In genomic region chr1:204191481-204191880, GRCh38 we compare ENCODE assay signal across 26 cellular contexts. TPM values are rescaled to one million over a fixed set of nuclear protein-coding genes. Genes with fewer than 3 reads are reported as not detected.
DNase-seq lines count a peak whose midpoint lies in the region; ATAC-seq and TF ChIP-seq lines count a peak whose summit lies in the region.
"Had no signal": no experiment of that assay in that cellular context is flagged by ENCODE, and none has a peak within 500 bp of the region (broad histone marks: within the 10 kb centered on the region; RNA-seq: fewer than 3 reads in every experiment).

No MANE protein-coding gene starts in this region.

- H3K36me3 ChIP-seq in IMR-90 (ENCODE audit: control insufficient read depth, insufficient read depth, low read length) (no peaks in the 10 kb centered on the region), stomach (no peaks in the 10 kb centered on the region), mesenchymal stem cell (ENCODE audit: control insufficient read depth in 1 of 2, insufficient read depth in 2 of 2, low read depth in 1 of 2, low read length in 2 of 2) (no peaks in the 10 kb centered on the region), Karpas-422 (ENCODE audit: insufficient read depth, low read length) (no peaks in the 10 kb centered on the region)
- no peaks in the 10 kb centered on the region for H3K36me3 ChIP-seq in CD4-positive, alpha-beta memory T cell (ENCODE audit: insufficient read depth, low read length)
- H3K36me3 ChIP-seq: HAP-1, WERI-Rb-1 had no signal

- no peak overlapping the region for H3K14ac ChIP-seq in IMR-90 (replicated peaks; ENCODE audit: low read depth, low read length)
- H3K14ac ChIP-seq in mesenchymal stem cell (ENCODE audit: low read length in 2 of 2), result no peak overlapping the region

- peaks cover 29 to 51% of the 10 kb centered on the region in 2 donors for H3K27me3 Mint-ChIP-seq in CD4-positive, alpha-beta memory T cell

- H3K4me1 Mint-ChIP-seq in CD4-positive, alpha-beta memory T cell, result peaks cover 14 to 45% (median 20%) of the 10 kb centered on the region in 4 donors

- ATAC-seq in IMR-90 (ENCODE audit: low read depth), result no peak
- ATAC-seq: stimulated activated effector memory CD8-positive, alpha-beta T cell treated with anti-CD3 and anti-CD28 coated beads, Interleukin-12 subunit alpha, Interleukin-12 subunit beta, amount 100 ng/mL, for 72 hours had no signal

- H3K79me2 ChIP-seq in Karpas-422 (ENCODE audit: low read length), result no peaks in the 10 kb centered on the region

- no peak for TF ChIP-seq RAD21 in IMR-90 (IDR thresholded peaks at IDR 0.05; ENCODE audit: low read length)

- DNase-seq in IMR-90, result no peak
- peak; percentile 79 for DNase-seq in NCI-H446 treated with DMSO at 0.1 percent for 48 hours (lab: John Stamatoyannopoulos, UW)
- peak in 24 of 42 donors; percentile 25 to 75 (median 53) for DNase-seq in head of caudate nucleus
- DNase-seq in stomach, result peak; percentile 55
- DNase-seq in CD4-positive, alpha-beta memory T cell, result no peak
- no peak for DNase-seq in mesenchymal stem cell
- no peak for DNase-seq in Karpas-422
- DNase-seq: activated CD4-positive, alpha-beta T cell treated with anti-CD3 and anti-CD28 coated beads, Interleukin-2, amount 50 U/mL, for 1 hour; activated gamma-delta T cell treated with Interleukin-2 at 50 U/mL for 16 hours; Caco-2; central memory CD4-positive, alpha-beta T cell; EL; foreskin melanocyte; naive B cell; NCI-H2171 treated with DMSO at 0.1 percent for 48 hours; NCI-H748 treated with DMSO at 0.1 percent for 48 hours; OCI-M1; SIG-M5; WERI-Rb-1 had no signal

- H2BK5ac ChIP-seq in IMR-90 (ENCODE audit: low read depth, low read length, poor library complexity, severe bottlenecking) (peak overlapping the region; percentile 11), mesenchymal stem cell (ENCODE audit: low read depth, low read length, poor library complexity, severe bottlenecking) (no peak overlapping the region)

- POLR2A ChIA-PET in IMR-90 (lab: Charles Lee; ENCODE audit: unreplicated experiment), result no interaction called here
- POLR2A ChIA-PET in CD4-positive, alpha-beta memory T cell (lab: Charles Lee; ENCODE audit: partially characterized antibody), result no interaction called here

- H3K9me2 ChIP-seq in Karpas-422 (replicated peaks; ENCODE audit: insufficient read depth, low read length), result no peaks in the 10 kb centered on the region

- no peak overlapping the region for H3K18ac ChIP-seq in IMR-90 (ENCODE audit: low read depth, low read length)
- no peak overlapping the region for H3K18ac ChIP-seq in mesenchymal stem cell (ENCODE audit: low read depth in 1 of 2, low read length in 2 of 2)

- TF ChIP-seq POLR2A in IMR-90 (IDR thresholded peaks at IDR 0.05; ENCODE audit: low read depth, low read length), result no peak
- no peak for TF ChIP-seq POLR2A in stomach (IDR thresholded peaks at IDR 0.05)

- peaks cover 17% of the 10 kb centered on the region for H3K9me1 ChIP-seq in IMR-90 (ENCODE audit: insufficient read depth, low read length)

- dilution Hi-C loops in IMR-90 (cut with HindIII; ENCODE audit: low sequenced_read_pairs, unreplicated experiment), result no loop called here

- no peak for TF ChIP-seq EP300 in stomach (IDR thresholded peaks at IDR 0.05)

- peak overlapping the region; percentile 15; the same call in 1 of the 2 replicates for H2BK120ac ChIP-seq in IMR-90 (ENCODE audit: low read depth, low read length)
- no peak overlapping the region for H2BK120ac ChIP-seq in mesenchymal stem cell (ENCODE audit: low read depth, low read length)

- H4K91ac ChIP-seq in IMR-90 (ENCODE audit: insufficient read depth, low read depth, low read length) (no peak overlapping the region), mesenchymal stem cell (ENCODE audit: low read length) (no peak overlapping the region)

- H4K5ac ChIP-seq in IMR-90 (ENCODE audit: low read depth, low read length), result no peak overlapping the region

- no peak overlapping the region for H3K4me3 ChIP-seq in IMR-90 (ENCODE audit: insufficient read depth, low read depth, low read length)
- no peak overlapping the region for H3K4me3 ChIP-seq in stomach
- no peak overlapping the region for H3K4me3 ChIP-seq in CD4-positive, alpha-beta memory T cell (ENCODE audit: low read length in 2 of 2)
- no peak overlapping the region for H3K4me3 ChIP-seq in mesenchymal stem cell (ENCODE audit: insufficient read depth in 1 of 2, low read depth in 1 of 2, low read length in 2 of 2)
- H3K4me3 ChIP-seq in Karpas-422 (ENCODE audit: low read length), result no peak overlapping the region
- H3K4me3 ChIP-seq: HAP-1 had no signal

- H2AK9ac ChIP-seq in IMR-90 (replicated peaks; ENCODE audit: low read depth, low read length, poor library complexity), result no peak overlapping the region

- H2BK20ac ChIP-seq in IMR-90 (ENCODE audit: low read depth, low read length), result 0 out of 2 replicates have a peak overlapping the region, but pooled peaks have one; percentile 32

- H3K4me2 ChIP-seq in IMR-90 (ENCODE audit: low read depth, low read length), result no peak overlapping the region
- H3K4me2 ChIP-seq in mesenchymal stem cell (ENCODE audit: low read length, poor library complexity, severe bottlenecking), result no peak overlapping the region
- H3K4me2 ChIP-seq in Karpas-422 (ENCODE audit: low read depth, low read length, poor library complexity, severe bottlenecking), result no peak overlapping the region

- H2AK5ac ChIP-seq in IMR-90 (ENCODE audit: low read depth, low read length) (no peak overlapping the region), mesenchymal stem cell (ENCODE audit: low read length, severe bottlenecking) (no peak overlapping the region)

- no TSS peak for BruUV-seq in IMR-90 (replicated peaks; lab: Mats Ljungman, UMichigan)

- no peak for TF ChIP-seq CTCF in IMR-90 (conservative IDR thresholded peaks at IDR 0.05; ENCODE audit: low read depth, low read length)
- no peak for TF ChIP-seq CTCF in stomach (IDR thresholded peaks at IDR 0.05)

- H3K9ac ChIP-seq in IMR-90 (ENCODE audit: low read depth, low read length) (no peak overlapping the region), mesenchymal stem cell (ENCODE audit: low read length) (no peak overlapping the region), Karpas-422 (ENCODE audit: low read length) (no peak overlapping the region)

- peaks cover 6 to 14% of the 10 kb centered on the region in 2 experiments; a peak in 3 of 4 replicates for H3K79me1 ChIP-seq in IMR-90 (ENCODE audit: low read depth in 1 of 2, low read length in 2 of 2)
- H3K79me1 ChIP-seq in mesenchymal stem cell (replicated peaks; ENCODE audit: low read length, poor library complexity, severe bottlenecking), result no peaks in the 10 kb centered on the region

- peak overlapping the region; percentile 43 for H2AFZ ChIP-seq in IMR-90 (replicated peaks; ENCODE audit: low read length, poor library complexity)
- H2AFZ ChIP-seq in mesenchymal stem cell (ENCODE audit: low read depth, low read length), result no peak overlapping the region
- no peak overlapping the region for H2AFZ ChIP-seq in Karpas-422 (ENCODE audit: low read length)

- no peak overlapping the region for H3K56ac ChIP-seq in IMR-90 (ENCODE audit: extremely low read depth, insufficient read depth, low read length)

- H3K27me3 ChIP-seq in IMR-90 (ENCODE audit: control insufficient read depth, insufficient read depth, low read length) (peaks cover 3% of the 10 kb centered on the region; the same call in 1 of the 2 replicates), stomach (peaks cover 0 to 69% (median 9%) of the 10 kb centered on the region in 3 donors), mesenchymal stem cell (ENCODE audit: control insufficient read depth in 1 of 2, insufficient read depth in 1 of 2, low read length in 2 of 2) (peaks cover 51 to 97% of the 10 kb centered on the region in 2 experiments), Karpas-422 (ENCODE audit: low read length) (no peaks in the 10 kb centered on the region)
- peaks cover 6% of the 10 kb centered on the region for H3K27me3 ChIP-seq in CD4-positive, alpha-beta memory T cell (ENCODE audit: insufficient read depth, low read length)

- peaks cover 24% of the 10 kb centered on the region for H3K4me1 ChIP-seq in IMR-90 (ENCODE audit: control insufficient read depth, insufficient read depth, low read length)
- peaks cover 21 to 50% (median 27%) of the 10 kb centered on the region in 4 donors for H3K4me1 ChIP-seq in stomach
- H3K4me1 ChIP-seq in CD4-positive, alpha-beta memory T cell (ENCODE audit: insufficient read depth, low read length), result peaks cover 12% of the 10 kb centered on the region
- peaks cover 22% of the 10 kb centered on the region for H3K4me1 ChIP-seq in mesenchymal stem cell (ENCODE audit: control insufficient read depth, insufficient read depth, low read depth, low read length)
- no peaks in the 10 kb centered on the region for H3K4me1 ChIP-seq in Karpas-422 (ENCODE audit: low read length)
- H3K4me1 ChIP-seq: HAP-1 had no signal

- H4K20me1 ChIP-seq in IMR-90 (ENCODE audit: insufficient read depth, low read length), result no peaks in the 10 kb centered on the region
- no peaks in the 10 kb centered on the region for H4K20me1 ChIP-seq in Karpas-422 (ENCODE audit: insufficient read depth, low read depth, low read length)

- peak overlapping the region; percentile 35; the same call in 1 of the 3 replicates for H2BK15ac ChIP-seq in IMR-90 (ENCODE audit: low read depth, low read length)
- no peak overlapping the region for H2BK15ac ChIP-seq in mesenchymal stem cell (ENCODE audit: low read depth, poor library complexity, severe bottlenecking)

- H3K27ac Mint-ChIP-seq in CD4-positive, alpha-beta memory T cell, result peak overlapping the region in 1 of 7 donors; percentile 77
- H3K27ac Mint-ChIP-seq: memory B cell; stimulated activated effector memory CD8-positive, alpha-beta T cell treated with anti-CD3 and anti-CD28 coated beads, Interleukin-12 subunit alpha, Interleukin-12 subunit beta, amount 100 ng/mL, for 72 hours; T-helper 1 cell treated with Interleukin-12 subunit alpha and Interleukin-12 subunit beta and Interleukin-4 antibody, amounts not matched to agents 30 μg/mL and 1 μg/mL, for 36 hours had no signal

- H3K9me3 ChIP-seq in IMR-90 (ENCODE audit: control insufficient read depth, insufficient read depth, low read length) (no peaks in the 10 kb centered on the region), stomach (no peaks in the 10 kb centered on the region), mesenchymal stem cell (ENCODE audit: control insufficient read depth, low read length) (no peaks in the 10 kb centered on the region), Karpas-422 (ENCODE audit: low read length) (no peaks in the 10 kb centered on the region)
- no peaks in the 10 kb centered on the region for H3K9me3 ChIP-seq in CD4-positive, alpha-beta memory T cell (ENCODE audit: control insufficient read depth in 1 of 2, low read length in 2 of 2)
- H3K9me3 ChIP-seq: Caco-2, HAP-1 had no signal

- H3K23ac ChIP-seq in IMR-90 (ENCODE audit: low read depth, low read length) (no peak overlapping the region), mesenchymal stem cell (ENCODE audit: low read length in 2 of 2) (no peak overlapping the region)

- CTCF ChIA-PET in IMR-90 (lab: Yijun Ruan, JAX), result interaction anchor here (0.6 to 1.2 kb wide), 2 partner anchors 167 to 207 kb away, joined by 3 to 5 read pairs; no protein-coding TSS in a partner anchor
- CTCF ChIA-PET in CD4-positive, alpha-beta memory T cell (lab: Charles Lee; ENCODE audit: partially characterized antibody), result interaction anchor here (1.0 to 1.1 kb wide), 2 partner anchors 7 to 16 kb away, joined by 3 to 6 read pairs; no protein-coding TSS in a partner anchor

- H4K8ac ChIP-seq in IMR-90 (ENCODE audit: low read depth in 2 of 2, low read length in 2 of 2) (0 out of 4 replicates have a peak overlapping the region, but pooled peaks of 1 of the 2 experiments have one; percentile 7), mesenchymal stem cell (ENCODE audit: low read length) (no peak overlapping the region)

- H3K9me3 Mint-ChIP-seq in CD4-positive, alpha-beta memory T cell, result no peaks in the 10 kb centered on the region
- H3K9me3 Mint-ChIP-seq: memory B cell; naive B cell; stimulated activated effector memory CD8-positive, alpha-beta T cell treated with anti-CD3 and anti-CD28 coated beads, Interleukin-12 subunit alpha, Interleukin-12 subunit beta, amount 100 ng/mL, for 72 hours had no signal

- in situ Hi-C loops in IMR-90 (cut with MboI; ENCODE audit: low sequenced_read_pairs), result no loop called here

- H2BK12ac ChIP-seq in mesenchymal stem cell (ENCODE audit: low read length in 2 of 2), result no peak overlapping the region

- WGBS in IMR-90 (ENCODE audit: extremely low coverage in 2 of 2, insufficient read length in 1 of 2), 2 experiments, result 94% methylated on average over 2 of the region's 7 CpGs; no CpG with 5 or more reads in 1 of the 2 experiments
- WGBS in stomach, 5 donors, result 35 to 74% (median 61%) methylated on average over 7 of the region's 7 CpGs
- WGBS in mesenchymal stem cell, result 83% methylated on average over 5 of the region's 7 CpGs

- no peak overlapping the region for H3K27ac ChIP-seq in IMR-90 (ENCODE audit: insufficient read depth, low read length)
- peak overlapping the region; percentile 18 to 73 (median 69) for H3K27ac ChIP-seq in stomach
- H3K27ac ChIP-seq in CD4-positive, alpha-beta memory T cell (ENCODE audit: low read depth, low read length), result no peak overlapping the region
- H3K27ac ChIP-seq in mesenchymal stem cell (ENCODE audit: low read length, poor library complexity, severe bottlenecking), result no peak overlapping the region
- H3K27ac ChIP-seq in Karpas-422 (ENCODE audit: low read length), result no peak overlapping the region
- H3K27ac ChIP-seq: WERI-Rb-1 had no signal

- H3K4me3 Mint-ChIP-seq in CD4-positive, alpha-beta memory T cell, result no peak overlapping the region
- H3K4me3 Mint-ChIP-seq: memory B cell; T-helper 1 cell treated with Interleukin-12 subunit alpha and Interleukin-12 subunit beta and Interleukin-4 antibody, amounts not matched to agents 30 μg/mL and 1 μg/mL, for 36 hours had no signal

- H3K36me3 Mint-ChIP-seq in CD4-positive, alpha-beta memory T cell, result no peaks in the 10 kb centered on the region
- H3K36me3 Mint-ChIP-seq: memory B cell; stimulated activated effector memory CD8-positive, alpha-beta T cell treated with anti-CD3 and anti-CD28 coated beads, Interleukin-12 subunit alpha, Interleukin-12 subunit beta, amount 100 ng/mL, for 72 hours had no signal

- intact Hi-C loops in IMR-90 (cut with micrococcal nuclease), result no loop called here
- intact Hi-C loops in head of caudate nucleus (cut with DNase I), result no loop called here
- intact Hi-C loops in stomach (cut with DNase I; ENCODE audit: low total_unique reads), result no loop called here
- intact Hi-C loops in CD4-positive, alpha-beta memory T cell (cut with micrococcal nuclease), result no loop called here

- H3K4ac ChIP-seq in IMR-90 (ENCODE audit: low read depth, low read length), result no peak overlapping the region; the same call in 1 of the 2 replicates
- H3K4ac ChIP-seq in mesenchymal stem cell (ENCODE audit: low read depth in 1 of 2, low read length in 2 of 2), result no peak overlapping the region

RNA-seq across cellular contexts. Expression of gene KISS1, which starts 4.8 kb away (rescaled TPM):
- total RNA-seq in IMR-90 (2012; rRNA removed) (7.2 and 11.7 TPM in 2 replicates), stomach (1 to 10 TPM in 1 of 5 donors, not detected in 4; 1.1 TPM)
- polyA plus RNA-seq in IMR-90 (2012; rRNA removed) (27.3 and 34.7 TPM in 2 replicates), stomach (1 to 10 TPM in 2 of 3 donors, not detected in 1; 1.6 to 8.3 TPM)
- 26.9 and 33.4 TPM in 2 replicates for polyA plus RNA-seq in IMR-90 (2012; cell fraction: cytosol; rRNA removed)
- polyA plus RNA-seq in IMR-90 (2012; cell fraction: nucleus; rRNA removed; ENCODE audit: low replicate concordance), result 6.2 and 14.8 TPM in 2 replicates
- not detected for total RNA-seq in CD4-positive, alpha-beta memory T cell
- not detected for polyA plus RNA-seq in CD4-positive, alpha-beta memory T cell
- 0.08 TPM for polyA plus RNA-seq in mesenchymal stem cell (2013, experiment 1 of 2)
- polyA plus RNA-seq in mesenchymal stem cell (2013, experiment 2 of 2), result 0.22 TPM
- total RNA-seq in Karpas-422 (2014; rRNA removed; shearing (Covaris generic); ENCODE audit: low replicate concordance), result not detected in 2 replicates
- total RNA-seq: LHCN-M2, omental fat pad, sciatic nerve had no signal

RNA-seq across cellular contexts. Expression of gene GOLT1A, which starts 22.3 kb away (rescaled TPM):
- total RNA-seq in IMR-90 (2012; rRNA removed) (not detected in 2 replicates), stomach (1 to 10 TPM in 3 of 5 donors, not detected in 2; 1.8 to 7.1 (median 5.9) TPM)
- polyA plus RNA-seq in IMR-90 (2012; rRNA removed) (0.32 TPM in 1 of 2 replicates, not detected in the other), stomach (10 to 100 TPM in 1 of 3 donors, 1 to 10 TPM in 2; 6.6 to 16.6 (median 7.6) TPM)
- polyA plus RNA-seq in IMR-90 (2012; cell fraction: cytosol; rRNA removed), result not detected in 2 replicates
- polyA plus RNA-seq in IMR-90 (2012; cell fraction: nucleus; rRNA removed; ENCODE audit: low replicate concordance), result 0.08 TPM in 1 of 2 replicates, not detected in the other
- under 1 TPM in 1 of 2 experiments, not detected in 1; 0.39 TPM for total RNA-seq in CD4-positive, alpha-beta memory T cell
- under 1 TPM; 0.41 to 0.54 TPM for polyA plus RNA-seq in CD4-positive, alpha-beta memory T cell
- not detected for polyA plus RNA-seq in mesenchymal stem cell (2013, experiment 1 of 2)
- not detected for polyA plus RNA-seq in mesenchymal stem cell (2013, experiment 2 of 2)
- not detected in 2 replicates for total RNA-seq in Karpas-422 (2014; rRNA removed; shearing (Covaris generic); ENCODE audit: low replicate concordance)
- total RNA-seq: LHCN-M2, omental fat pad had no signal

RNA-seq across cellular contexts. Expression of gene REN, which starts 25.3 kb away (rescaled TPM):
- total RNA-seq in IMR-90 (2012; rRNA removed) (0.28 and 0.54 TPM in 2 replicates), stomach (not detected)
- polyA plus RNA-seq in IMR-90 (2012; rRNA removed) (1.1 and 1.2 TPM in 2 replicates), stomach (under 1 TPM in 1 of 3 donors, not detected in 2; 0.08 TPM)
- polyA plus RNA-seq in IMR-90 (2012; cell fraction: cytosol; rRNA removed), result 0.27 and 0.78 TPM in 2 replicates
- polyA plus RNA-seq in IMR-90 (2012; cell fraction: nucleus; rRNA removed; ENCODE audit: low replicate concordance), result 0.63 and 0.83 TPM in 2 replicates
- total RNA-seq in CD4-positive, alpha-beta memory T cell, result not detected
- not detected for polyA plus RNA-seq in CD4-positive, alpha-beta memory T cell
- 0.10 TPM for polyA plus RNA-seq in mesenchymal stem cell (2013, experiment 1 of 2)
- 0.07 TPM for polyA plus RNA-seq in mesenchymal stem cell (2013, experiment 2 of 2)
- total RNA-seq in Karpas-422 (2014; rRNA removed; shearing (Covaris generic); ENCODE audit: low replicate concordance), result not detected in 2 replicates
- total RNA-seq: Caco-2, LHCN-M2, sciatic nerve had no signal

RNA-seq across cellular contexts. Expression of gene ETNK2, which starts 39.6 kb away (rescaled TPM):
- total RNA-seq in IMR-90 (2012; rRNA removed) (24.7 and 26.0 TPM in 2 replicates), stomach (10 to 100 TPM in 1 of 5 donors, 1 to 10 TPM in 3, under 1 TPM in 1; 0.45 to 12.2 (median 6.6) TPM)
- polyA plus RNA-seq in IMR-90 (2012; rRNA removed) (17.8 and 18.9 TPM in 2 replicates), stomach (1 to 10 TPM; 3.8 to 8.1 (median 7.8) TPM)
- polyA plus RNA-seq in IMR-90 (2012; cell fraction: cytosol; rRNA removed), result 12.8 and 21.9 TPM in 2 replicates
- 9.1 and 9.2 TPM in 2 replicates for polyA plus RNA-seq in IMR-90 (2012; cell fraction: nucleus; rRNA removed; ENCODE audit: low replicate concordance)
- 1 to 10 TPM; 3.2 to 3.8 TPM for total RNA-seq in CD4-positive, alpha-beta memory T cell
- 1 to 10 TPM; 3.3 to 3.9 TPM for polyA plus RNA-seq in CD4-positive, alpha-beta memory T cell
- polyA plus RNA-seq in mesenchymal stem cell (2013, experiment 1 of 2), result 5.0 TPM
- 4.8 TPM for polyA plus RNA-seq in mesenchymal stem cell (2013, experiment 2 of 2)
- not detected in 2 replicates for total RNA-seq in Karpas-422 (2014; rRNA removed; shearing (Covaris generic); ENCODE audit: low replicate concordance)

Comparison
In these comparisons a context has a peak if more than half of its experiments do, and no peak if none do; other contexts are left out.
1. DNase-seq: peak in NCI-H446 treated with DMSO at 0.1 percent for 48 hours (single experiment), head of caudate nucleus (24 of 42) and stomach (single experiment); none in IMR-90 (single experiment), CD4-positive, alpha-beta memory T cell (0 of 5), mesenchymal stem cell (single experiment) and Karpas-422 (single experiment).
2. H3K27ac ChIP-seq: peak in stomach (5 of 5); none in IMR-90 (single experiment), CD4-positive, alpha-beta memory T cell (single experiment), mesenchymal stem cell (single experiment) and Karpas-422 (single experiment).